ENCODE assay signal across 23 cellular contexts in genomic region chr12:63394994-63395393, GRCh38.
A peak's percentile ranks its signal among the peaks of the same experiment; 100 is the strongest.
DNase-seq lines count a peak whose midpoint lies in the region; ATAC-seq and TF ChIP-seq lines count a peak whose summit lies in the region.
"Had no signal": no experiment of that assay in that cellular context is flagged by ENCODE, and none has a peak within 500 bp of the region (broad histone marks: within the 10 kb centered on the region; RNA-seq: fewer than 3 reads in every experiment).

No MANE protein-coding gene starts in this region.

- BruUV-seq in MCF 10A (replicated peaks; lab: Mats Ljungman, UMichigan), result no TSS peak

- H3K36me3 Mint-ChIP-seq in MCF 10A (ENCODE audit: insufficient read depth, unreplicated experiment), result no peaks in the 10 kb centered on the region
- H3K36me3 Mint-ChIP-seq: CD14-positive monocyte; CD4-positive, alpha-beta memory T cell; CD4-positive, CD25-positive, alpha-beta regulatory T cell; CD8-positive, alpha-beta memory T cell had no signal

- WGBS in thyroid gland, 2 donors, result 27 to 30% methylated on average over 4 of the region's 4 CpGs

- H3K36me3 ChIP-seq in left lung (no peaks in the 10 kb centered on the region), thyroid gland (no peaks in the 10 kb centered on the region)
- H3K36me3 ChIP-seq: BE2C, BLaER1 had no signal

- no peak for DNase-seq in left lung
- peak; percentile 34 to 37 for DNase-seq in thyroid gland
- no peak for DNase-seq in MCF 10A (ENCODE audit: unreplicated experiment)
- DNase-seq in putamen (ENCODE audit: low spot score), result no peak
- DNase-seq: 8988T; ACHN; BE2C; C1 segment of cervical spinal cord; CD4-positive, alpha-beta memory T cell; CD4-positive, CD25-positive, alpha-beta regulatory T cell; CD8-positive, alpha-beta memory T cell; COR-L47; DMS 273 treated with DMSO at 0.1 percent for 48 hours; DMS153; DMS79; DND-41; EL; GDM1 had no signal

- peaks cover 0 to 9% of the 10 kb centered on the region in 2 donors for H3K9me3 ChIP-seq in left lung
- H3K9me3 ChIP-seq in thyroid gland, result no peaks in the 10 kb centered on the region
- H3K9me3 ChIP-seq: BE2C had no signal

- POLR2A ChIA-PET in MCF 10A (lab: Yijun Ruan, JAX), result interaction anchor here (0.6 kb wide), 1 partner anchor 82 kb away, joined by 3 read pairs; no protein-coding TSS in a partner anchor

- H3K27ac ChIP-seq in 22Rv1, result peak overlapping the region; percentile 81
- no peak overlapping the region for H3K27ac ChIP-seq in left lung
- H3K27ac ChIP-seq in thyroid gland, result peak overlapping the region; percentile 53 to 65 (median 57)
- H3K27ac ChIP-seq: BLaER1 had no signal

- H3K4me3 ChIP-seq in left lung (no peak overlapping the region), thyroid gland (replicated peaks in 1 of 3) (no peak overlapping the region)
- H3K4me3 ChIP-seq: BLaER1, GM12878 had no signal

- TF ChIP-seq CTCF in 22Rv1 (IDR thresholded peaks at IDR 0.05) (no peak), left lung (IDR thresholded peaks at IDR 0.05) (no peak), thyroid gland (IDR thresholded peaks at IDR 0.05) (no peak), MCF 10A (IDR thresholded peaks at IDR 0.05; ENCODE audit: unreplicated experiment) (no peak)

- peak; percentile 77 for ATAC-seq in left lung
- ATAC-seq in GM21723 (IDR thresholded peaks at IDR 0.05; ENCODE audit: unreplicated experiment), result no peak
- ATAC-seq: GM12878 had no signal

- H3K27me3 ChIP-seq in left lung (peaks cover 0 to 11% of the 10 kb centered on the region in 2 donors), thyroid gland (no peaks in the 10 kb centered on the region)
- H3K27me3 ChIP-seq: BE2C, BLaER1 had no signal

- H3K9me3 Mint-ChIP-seq in MCF 10A (ENCODE audit: unreplicated experiment), result peaks cover 8% of the 10 kb centered on the region

- H3K4me1 ChIP-seq in left lung, result no peaks in the 10 kb centered on the region
- H3K4me1 ChIP-seq in thyroid gland, result peaks cover 7 to 14% of the 10 kb centered on the region in 2 donors
- H3K4me1 ChIP-seq: BE2C, BLaER1 had no signal

- H3K27ac Mint-ChIP-seq in MCF 10A (ENCODE audit: low read depth, unreplicated experiment), result no peak overlapping the region
- H3K27ac Mint-ChIP-seq: CD14-positive monocyte; CD4-positive, alpha-beta memory T cell; CD4-positive, CD25-positive, alpha-beta regulatory T cell; CD8-positive, alpha-beta memory T cell had no signal

- intact Hi-C loops in left lung (cut with DNase I), result no loop called here
- intact Hi-C loops in thyroid gland (cut with DNase I), result no loop called here
- intact Hi-C loops in MCF 10A (cut with micrococcal nuclease), result no loop called here

- H3K4me1 Mint-ChIP-seq in MCF 10A (ENCODE audit: insufficient read depth, unreplicated experiment), result no peaks in the 10 kb centered on the region
- H3K4me1 Mint-ChIP-seq: CD14-positive monocyte; CD4-positive, alpha-beta memory T cell; CD4-positive, CD25-positive, alpha-beta regulatory T cell; CD8-positive, alpha-beta memory T cell had no signal

- no peak overlapping the region for H3K4me3 Mint-ChIP-seq in MCF 10A (ENCODE audit: unreplicated experiment)
- H3K4me3 Mint-ChIP-seq: CD14-positive monocyte; CD4-positive, alpha-beta memory T cell; CD4-positive, CD25-positive, alpha-beta regulatory T cell; CD8-positive, alpha-beta memory T cell had no signal

- CTCF ChIA-PET in MCF 10A (lab: Yijun Ruan, JAX), result no interaction called here

- TF ChIP-seq POLR2A in thyroid gland (IDR thresholded peaks at IDR 0.05), result no peak

- peaks cover 55% of the 10 kb centered on the region for H3K27me3 Mint-ChIP-seq in MCF 10A (ENCODE audit: insufficient read depth, unreplicated experiment)
- H3K27me3 Mint-ChIP-seq: CD4-positive, alpha-beta memory T cell; CD4-positive, CD25-positive, alpha-beta regulatory T cell; CD8-positive, alpha-beta memory T cell had no signal

Comparison
In these comparisons a context has a peak if more than half of its experiments do, and no peak if none do; other contexts are left out.
1. H3K27ac ChIP-seq: peak in 22Rv1 (single experiment) and thyroid gland (3 of 3); none in left lung (0 of 2).
2. DNase-seq: peak in thyroid gland (2 of 2); none in left lung (0 of 2), MCF 10A (single experiment) and putamen (single experiment).